In the genomic region with DNA sequence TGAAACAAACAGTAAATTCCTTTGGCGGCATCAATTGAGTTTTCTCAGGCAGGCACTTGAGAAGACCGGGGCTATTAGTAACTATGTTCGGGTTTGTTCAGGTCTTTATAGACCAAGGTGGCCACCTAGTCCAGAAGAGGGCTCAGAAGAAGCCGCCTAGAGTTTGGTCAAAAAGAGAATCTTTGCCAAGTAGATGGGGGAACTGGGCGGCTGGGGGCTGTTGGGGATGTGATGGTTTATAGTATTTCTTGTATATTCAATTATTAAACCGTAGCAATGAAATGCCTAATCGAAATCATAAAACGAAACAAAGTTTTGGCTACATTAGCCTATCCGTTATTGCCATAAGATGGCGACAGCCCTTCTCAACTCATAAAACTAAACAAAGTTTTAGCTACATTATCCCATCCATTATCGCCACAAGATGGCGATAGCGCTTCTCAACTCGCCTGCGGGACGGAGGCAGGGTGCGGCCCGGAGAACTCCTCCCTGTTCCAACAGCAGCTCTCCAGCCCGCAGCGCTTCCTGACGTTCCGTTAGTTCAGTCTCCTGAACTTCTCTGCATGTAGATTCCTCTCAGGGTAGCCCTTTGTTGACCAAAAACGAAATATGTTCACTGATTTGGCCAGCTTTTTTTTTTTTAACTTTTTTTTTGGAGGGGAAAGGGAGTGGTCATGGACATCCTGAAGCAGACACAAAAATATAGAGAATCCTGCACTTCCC, we compare ENCODE assay signal across 1 cellular context.
TF ChIP-seq lines count a peak whose summit lies in the region.

No MANE protein-coding gene starts in this region.

TF ChIP-seq in neural cell, 6 proteins besides CTCF, POLR2A, EP300 and RAD21 (continued from another document):
- TF ChIP-seq, protein P1, sequence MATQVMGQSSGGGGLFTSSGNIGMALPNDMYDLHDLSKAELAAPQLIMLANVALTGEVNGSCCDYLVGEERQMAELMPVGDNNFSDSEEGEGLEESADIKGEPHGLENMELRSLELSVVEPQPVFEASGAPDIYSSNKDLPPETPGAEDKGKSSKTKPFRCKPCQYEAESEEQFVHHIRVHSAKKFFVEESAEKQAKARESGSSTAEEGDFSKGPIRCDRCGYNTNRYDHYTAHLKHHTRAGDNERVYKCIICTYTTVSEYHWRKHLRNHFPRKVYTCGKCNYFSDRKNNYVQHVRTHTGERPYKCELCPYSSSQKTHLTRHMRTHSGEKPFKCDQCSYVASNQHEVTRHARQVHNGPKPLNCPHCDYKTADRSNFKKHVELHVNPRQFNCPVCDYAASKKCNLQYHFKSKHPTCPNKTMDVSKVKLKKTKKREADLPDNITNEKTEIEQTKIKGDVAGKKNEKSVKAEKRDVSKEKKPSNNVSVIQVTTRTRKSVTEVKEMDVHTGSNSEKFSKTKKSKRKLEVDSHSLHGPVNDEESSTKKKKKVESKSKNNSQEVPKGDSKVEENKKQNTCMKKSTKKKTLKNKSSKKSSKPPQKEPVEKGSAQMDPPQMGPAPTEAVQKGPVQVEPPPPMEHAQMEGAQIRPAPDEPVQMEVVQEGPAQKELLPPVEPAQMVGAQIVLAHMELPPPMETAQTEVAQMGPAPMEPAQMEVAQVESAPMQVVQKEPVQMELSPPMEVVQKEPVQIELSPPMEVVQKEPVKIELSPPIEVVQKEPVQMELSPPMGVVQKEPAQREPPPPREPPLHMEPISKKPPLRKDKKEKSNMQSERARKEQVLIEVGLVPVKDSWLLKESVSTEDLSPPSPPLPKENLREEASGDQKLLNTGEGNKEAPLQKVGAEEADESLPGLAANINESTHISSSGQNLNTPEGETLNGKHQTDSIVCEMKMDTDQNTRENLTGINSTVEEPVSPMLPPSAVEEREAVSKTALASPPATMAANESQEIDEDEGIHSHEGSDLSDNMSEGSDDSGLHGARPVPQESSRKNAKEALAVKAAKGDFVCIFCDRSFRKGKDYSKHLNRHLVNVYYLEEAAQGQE (IDR thresholded peaks at IDR 0.05; ENCODE audit: borderline replicate concordance), result no peak
